12 cellular contexts compared by ENCODE assay signal in genomic region chrX:46840946-46841740, GRCh38. TPM values are rescaled to one million over a fixed set of nuclear protein-coding genes. Genes with fewer than 3 reads are reported as not detected.
DNase-seq lines count a peak whose midpoint lies in the region; ATAC-seq and FAIRE-seq lines count a peak whose summit lies in the region.
"Had no signal": no experiment of that assay in that cellular context is flagged by ENCODE, and none has a peak within 500 bp of the region (broad histone marks: within the 10 kb centered on the region; RNA-seq: fewer than 3 reads in every experiment).

No MANE protein-coding gene starts in this region.

- peak overlapping the region; percentile 94 for H3K27ac ChIP-seq in ACC112 (ENCODE audit: low read depth, low read length)
- no peak overlapping the region for H3K27ac ChIP-seq in SJCRH30
- H3K27ac ChIP-seq: prostate gland, uterus had no signal

- H3K9me3 ChIP-seq in SJCRH30 (replicated peaks): no peaks in the 10 kb centered on the region
- no peaks in the 10 kb centered on the region for H3K9me3 ChIP-seq in T-helper 17 cell (ENCODE audit: control insufficient read depth, low read length, poor library complexity, severe bottlenecking)
- H3K9me3 ChIP-seq: Caco-2, prostate gland, uterus had no signal

- peaks cover 21% of the 10 kb centered on the region for H3K4me1 ChIP-seq in ACC112 (ENCODE audit: control insufficient read depth, insufficient read depth, low read length, unreplicated experiment)
- no peaks in the 10 kb centered on the region for H3K4me1 ChIP-seq in SJCRH30
- H3K4me1 ChIP-seq: prostate gland had no signal

- peaks cover 2% of the 10 kb centered on the region for H3K4me1 Mint-ChIP-seq in T-helper 17 cell

- ATAC-seq in GM18873 (IDR thresholded peaks at IDR 0.05; ENCODE audit: low FRiP score, unreplicated experiment): no peak
- no peak for ATAC-seq in T-helper 17 cell
- ATAC-seq: left lobe of liver had no signal

- no peak overlapping the region for H2AFZ ChIP-seq in ACC112 (ENCODE audit: low read length, unreplicated experiment)

- H3K4me3 ChIP-seq in ACC112 (ENCODE audit: low read depth, low read length) (no peak overlapping the region), SJCRH30 (no peak overlapping the region)
- H3K4me3 ChIP-seq: prostate gland, uterus had no signal

- no peak overlapping the region for H3K27ac Mint-ChIP-seq in T-helper 17 cell

- no peaks in the 10 kb centered on the region for H3K36me3 ChIP-seq in ACC112 (ENCODE audit: insufficient read depth, low read length)
- H3K36me3 ChIP-seq in SJCRH30: no peaks in the 10 kb centered on the region
- H3K36me3 ChIP-seq: prostate gland, uterus had no signal

- FAIRE-seq in RCC 7860 (lab: Jason Lieb, UNC): peak; percentile 82

- DNase-seq in EL (peak; percentile 30), RCC 7860 (ENCODE audit: low spot score) (no peak), inferior parietal cortex (ENCODE audit: extremely low spot score) (peak; percentile 10), SJCRH30 (no peak), T-helper 17 cell (no peak)
- no peak for DNase-seq in stimulated activated naive CD4-positive, alpha-beta T cell (lab: John Stamatoyannopoulos, UW)
- DNase-seq: Caco-2, uterus had no signal

- no peaks in the 10 kb centered on the region for H3K27me3 ChIP-seq in ACC112 (ENCODE audit: insufficient read depth, low read length)
- no peaks in the 10 kb centered on the region for H3K27me3 ChIP-seq in SJCRH30
- H3K27me3 ChIP-seq: uterus had no signal

- H3K27me3 Mint-ChIP-seq in T-helper 17 cell: no peaks in the 10 kb centered on the region

- peaks cover 4% of the 10 kb centered on the region for H3K36me3 Mint-ChIP-seq in T-helper 17 cell (ENCODE audit: low read depth)

- H3K4me3 Mint-ChIP-seq in T-helper 17 cell: no peak overlapping the region

- H3K79me2 ChIP-seq in ACC112 (ENCODE audit: control insufficient read depth, insufficient read depth, low read length, unreplicated experiment): peaks cover 65% of the 10 kb centered on the region

RNA-seq across cellular contexts. Expression of gene RP2, which starts 4.3 kb away (rescaled TPM):
- total RNA-seq in SJCRH30 (2014; rRNA removed; shearing (Covaris generic)): 14.4 and 15.0 TPM in 2 replicates
- total RNA-seq in T-helper 17 cell: 1 to 10 TPM; 5.9 to 7.2 TPM

Comparison
In these comparisons a context has a peak if more than half of its experiments do, and no peak if none do; other contexts are left out.
1. DNase-seq: peak in EL (single experiment) and inferior parietal cortex (single experiment); none in RCC 7860 (single experiment), stimulated activated naive CD4-positive, alpha-beta T cell (0 of 6), SJCRH30 (0 of 2) and T-helper 17 cell (0 of 3).